In the genomic region with DNA sequence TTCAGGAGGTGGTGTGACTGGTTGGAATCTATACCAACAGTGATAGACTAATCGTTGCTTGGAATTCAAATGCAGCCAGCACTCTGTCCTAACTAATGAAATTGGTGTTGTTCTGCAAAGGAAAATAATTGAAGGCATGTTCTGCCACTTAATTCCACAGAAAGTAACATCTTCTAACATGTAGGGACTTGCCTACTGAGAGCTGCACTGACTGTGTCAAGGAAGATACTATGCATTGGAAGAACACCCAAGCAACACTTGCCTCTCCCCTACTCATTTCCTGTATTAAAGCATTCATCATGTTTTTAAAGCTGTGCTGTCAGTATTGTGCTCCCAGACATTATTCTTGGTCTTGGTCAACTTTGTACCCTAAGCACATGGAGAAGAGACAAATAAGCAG, we compare ENCODE assay signal across 1 cellular context.
TF ChIP-seq lines count a peak whose summit lies in the region.

No MANE protein-coding gene starts in this region.

TF ChIP-seq in GM12878, 131 proteins besides CTCF, POLR2A, EP300 and RAD21:
- no peak for TF ChIP-seq PAX8 (IDR thresholded peaks at IDR 0.05)
- no peak for TF ChIP-seq KLF5 (IDR thresholded peaks at IDR 0.05; ENCODE audit: partially characterized antibody)
